Comparison of ENCODE assay signal across 16 cellular contexts in genomic region chr22:23884133-23884532, GRCh38. TPM values are rescaled to one million over a fixed set of nuclear protein-coding genes. Genes with fewer than 3 reads are reported as not detected.
DNase-seq lines count a peak whose midpoint lies in the region; ATAC-seq and TF ChIP-seq lines count a peak whose summit lies in the region.
"Had no signal": no experiment of that assay in that cellular context is flagged by ENCODE, and none has a peak within 500 bp of the region (broad histone marks: within the 10 kb centered on the region; RNA-seq: fewer than 3 reads in every experiment).

No MANE protein-coding gene starts in this region.

- ATAC-seq in natural killer cell treated with Interleukin-12 subunit alpha and Interleukin-12 subunit beta and Interleukin-15 and Interleukin-18, amount 100 ng/mL, for 72 hours, result peak in 1 of 2 donors; percentile 18

- H2BK120ac ChIP-seq in mesendoderm (ENCODE audit: low read depth, low read length), result no peak overlapping the region

- H3K9ac ChIP-seq in mesendoderm (ENCODE audit: low read length), result no peak overlapping the region

- TF ChIP-seq CTCF in BE2C (IDR thresholded peaks at IDR 0.05; ENCODE audit: low read depth, low read length), result no peak
- no peak for TF ChIP-seq CTCF in breast epithelium (IDR thresholded peaks at IDR 0.05)

- H3K27ac ChIP-seq in mesendoderm (ENCODE audit: low read depth, low read length), result no peak overlapping the region
- no peak overlapping the region for H3K27ac ChIP-seq in breast epithelium

- no peak overlapping the region for H4K8ac ChIP-seq in mesendoderm (ENCODE audit: low read depth, low read length)

- H3K36me3 Mint-ChIP-seq in natural killer cell treated with Interleukin-12 subunit alpha and Interleukin-12 subunit beta and Interleukin-15 and Interleukin-18, amount 100 ng/mL, for 72 hours, result no peaks in the 10 kb centered on the region
- H3K36me3 Mint-ChIP-seq: CD14-positive monocyte had no signal

- no peak overlapping the region for H3K27ac Mint-ChIP-seq in natural killer cell treated with Interleukin-12 subunit alpha and Interleukin-12 subunit beta and Interleukin-15 and Interleukin-18, amount 100 ng/mL, for 72 hours
- H3K27ac Mint-ChIP-seq: CD14-positive monocyte; CD4-positive, alpha-beta memory T cell had no signal

- H4K5ac ChIP-seq in mesendoderm (ENCODE audit: low read length), result no peak overlapping the region

- no peak overlapping the region for H3K4ac ChIP-seq in mesendoderm (ENCODE audit: low read depth, low read length)

- H3K18ac ChIP-seq in mesendoderm (ENCODE audit: low read length), result no peak overlapping the region

- no peaks in the 10 kb centered on the region for H3K4me1 Mint-ChIP-seq in natural killer cell treated with Interleukin-12 subunit alpha and Interleukin-12 subunit beta and Interleukin-15 and Interleukin-18, amount 100 ng/mL, for 72 hours (ENCODE audit: low read depth in 2 of 2)
- H3K4me1 Mint-ChIP-seq: CD14-positive monocyte; CD4-positive, alpha-beta memory T cell had no signal

- H3K79me2 ChIP-seq in mesendoderm (ENCODE audit: control insufficient read depth, insufficient read depth, low read length), result no peaks in the 10 kb centered on the region

- H2BK5ac ChIP-seq in mesendoderm (ENCODE audit: low read length), result no peak overlapping the region

- H3K27me3 ChIP-seq in BE2C (no peaks in the 10 kb centered on the region), mesendoderm (ENCODE audit: insufficient read depth, low read length, poor library complexity) (no peaks in the 10 kb centered on the region), breast epithelium (no peaks in the 10 kb centered on the region)

- H3K56ac ChIP-seq in mesendoderm (ENCODE audit: low read length), result no peak overlapping the region

- no peaks in the 10 kb centered on the region for H3K9me3 Mint-ChIP-seq in natural killer cell treated with Interleukin-12 subunit alpha and Interleukin-12 subunit beta and Interleukin-15 and Interleukin-18, amount 100 ng/mL, for 72 hours
- H3K9me3 Mint-ChIP-seq: CD4-positive, alpha-beta memory T cell had no signal

- H3K4me3 Mint-ChIP-seq in natural killer cell treated with Interleukin-12 subunit alpha and Interleukin-12 subunit beta and Interleukin-15 and Interleukin-18, amount 100 ng/mL, for 72 hours, result no peak overlapping the region
- H3K4me3 Mint-ChIP-seq: CD14-positive monocyte; CD4-positive, alpha-beta memory T cell had no signal

- H3K4me1 ChIP-seq in BE2C (peaks cover 3% of the 10 kb centered on the region), mesendoderm (ENCODE audit: control insufficient read depth, low read depth, low read length) (no peaks in the 10 kb centered on the region), breast epithelium (no peaks in the 10 kb centered on the region)

- no peaks in the 10 kb centered on the region for H3K36me3 ChIP-seq in BE2C
- no peaks in the 10 kb centered on the region for H3K36me3 ChIP-seq in mesendoderm (ENCODE audit: control insufficient read depth, insufficient read depth, low read length)
- H3K36me3 ChIP-seq in breast epithelium, result no peaks in the 10 kb centered on the region

- no peak overlapping the region for H3K4me2 ChIP-seq in mesendoderm (ENCODE audit: low read length)

- no peaks in the 10 kb centered on the region for H3K27me3 Mint-ChIP-seq in natural killer cell treated with Interleukin-12 subunit alpha and Interleukin-12 subunit beta and Interleukin-15 and Interleukin-18, amount 100 ng/mL, for 72 hours
- H3K27me3 Mint-ChIP-seq: CD4-positive, alpha-beta memory T cell had no signal

- in situ Hi-C loops in G401 (cut with HindIII; ENCODE audit: low sequenced_read_pairs), result no loop called here

- no peak overlapping the region for H2BK15ac ChIP-seq in mesendoderm (replicated peaks; ENCODE audit: low read depth)

- no peaks in the 10 kb centered on the region for H3K79me1 ChIP-seq in mesendoderm (ENCODE audit: low read length)

- TF ChIP-seq POLR2A in breast epithelium (IDR thresholded peaks at IDR 0.05), result no peak

- no peak overlapping the region for H2AK5ac ChIP-seq in mesendoderm (ENCODE audit: low read length)

- H3K9me3 ChIP-seq in BE2C, result no peaks in the 10 kb centered on the region
- no peaks in the 10 kb centered on the region for H3K9me3 ChIP-seq in breast epithelium

- intact Hi-C loops in breast epithelium (cut with DNase I; ENCODE audit: low total_unique reads), result no loop called here

- no peak overlapping the region for H3K23ac ChIP-seq in mesendoderm (ENCODE audit: low read length)

- H3K4me3 ChIP-seq in BE2C (ENCODE audit: low read depth, low read length) (no peak overlapping the region), mesendoderm (ENCODE audit: low read length) (no peak overlapping the region), breast epithelium (no peak overlapping the region)

- no CpG with 5 or more reads among the region's 9 CpGs for WGBS in mesendoderm (ENCODE audit: extremely low coverage, insufficient coverage, low lambda C conversion rate)

- peak; percentile 70 for DNase-seq in BE2C
- peak; percentile 73 for DNase-seq in G401 (ENCODE audit: low spot score)
- DNase-seq in cerebellar cortex (ENCODE audit: low spot score), result peak; percentile 54
- DNase-seq in natural killer cell treated with Interleukin-12 subunit alpha and Interleukin-12 subunit beta and Interleukin-15 and Interleukin-18, amount 100 ng/mL, for 72 hours (ENCODE audit: low spot score), result peak; percentile 44
- no peak for DNase-seq in mesendoderm
- no peak for DNase-seq in breast epithelium (ENCODE audit: low spot score in 2 of 2)
- DNase-seq in NCI-H526 (lab: John Stamatoyannopoulos, UW), result no peak
- DNase-seq in ureter (ENCODE audit: low spot score), result no peak
- DNase-seq: ACHN; CD4-positive, alpha-beta memory T cell; DMS153; DMS79; GF-D8; GOT3; H7 had no signal

RNA-seq across cellular contexts. Expression of gene MIF, which starts 10.1 kb away (rescaled TPM):
- polyA plus RNA-seq in BE2C (2012; ENCODE audit: insufficient read depth, insufficient read length, low read depth), result 3,280 TPM
- total RNA-seq in G401 (2014; rRNA removed; shearing (Covaris generic)), result not detected in 2 replicates
- 100 to 1,000 TPM; 495 to 579 TPM for total RNA-seq in natural killer cell treated with Interleukin-12 subunit alpha and Interleukin-12 subunit beta and Interleukin-15 and Interleukin-18, amount 100 ng/mL, for 72 hours
- 1,526 TPM for polyA plus RNA-seq in mesendoderm (2013, experiment 1 of 2)
- 1,516 TPM for polyA plus RNA-seq in mesendoderm (2013, experiment 2 of 2)
- 100 to 1,000 TPM; 191 to 466 (median 261) TPM for total RNA-seq in breast epithelium
- 528 TPM for total RNA-seq in ureter

RNA-seq across cellular contexts. Expression of gene SLC2A11, which starts 26.5 kb away (rescaled TPM):
- polyA plus RNA-seq in BE2C (2012; ENCODE audit: insufficient read depth, insufficient read length, low read depth), result 26.1 TPM
- total RNA-seq in G401 (2014; rRNA removed; shearing (Covaris generic)), result not detected in 2 replicates
- total RNA-seq in natural killer cell treated with Interleukin-12 subunit alpha and Interleukin-12 subunit beta and Interleukin-15 and Interleukin-18, amount 100 ng/mL, for 72 hours, result 10 to 100 TPM in 1 of 2 donors, 1 to 10 TPM in 1; 6.8 to 12.5 TPM
- polyA plus RNA-seq in mesendoderm (2013, experiment 1 of 2), result 7.2 TPM
- polyA plus RNA-seq in mesendoderm (2013, experiment 2 of 2), result 7.5 TPM
- total RNA-seq in breast epithelium, result 10 to 100 TPM; 10.2 to 17.0 (median 13.1) TPM
- total RNA-seq in ureter, result 15.0 TPM

RNA-seq across cellular contexts. Expression of gene DERL3, which starts 45.3 kb away (rescaled TPM):
- polyA plus RNA-seq in BE2C (2012; ENCODE audit: insufficient read depth, insufficient read length, low read depth), result 0.82 TPM
- not detected in 2 replicates for total RNA-seq in G401 (2014; rRNA removed; shearing (Covaris generic))
- total RNA-seq in natural killer cell treated with Interleukin-12 subunit alpha and Interleukin-12 subunit beta and Interleukin-15 and Interleukin-18, amount 100 ng/mL, for 72 hours, result 10 to 100 TPM in 1 of 2 donors, 1 to 10 TPM in 1; 4.7 to 14.3 TPM
- 7.4 TPM for polyA plus RNA-seq in mesendoderm (2013, experiment 1 of 2)
- 6.6 TPM for polyA plus RNA-seq in mesendoderm (2013, experiment 2 of 2)
- total RNA-seq in breast epithelium (1 to 10 TPM in 2 of 3 donors, under 1 TPM in 1; 0.48 to 6.6 (median 2.8) TPM), ureter (11.4 TPM)

Comparison
In these comparisons a context has a peak if more than half of its experiments do, and no peak if none do; other contexts are left out.
1. DNase-seq: peak in BE2C (single experiment), G401 (single experiment), cerebellar cortex (single experiment) and natural killer cell treated with Interleukin-12 subunit alpha and Interleukin-12 subunit beta and Interleukin-15 and Interleukin-18, amount 100 ng/mL, for 72 hours (single experiment); none in mesendoderm (single experiment), breast epithelium (0 of 2), NCI-H526 (0 of 2) and ureter (single experiment).
2. RNA of gene MIF, which starts 10.1 kb away (total RNA-seq): 495 to 579 TPM in natural killer cell treated with Interleukin-12 subunit alpha and Interleukin-12 subunit beta and Interleukin-15 and Interleukin-18, amount 100 ng/mL, for 72 hours, 528 TPM in ureter (single experiment) and 191 to 466 TPM in breast epithelium; not detected in G401; every median in the first group is over 100 times any median in the second.